14 cellular contexts compared by ENCODE assay signal in the genomic region with DNA sequence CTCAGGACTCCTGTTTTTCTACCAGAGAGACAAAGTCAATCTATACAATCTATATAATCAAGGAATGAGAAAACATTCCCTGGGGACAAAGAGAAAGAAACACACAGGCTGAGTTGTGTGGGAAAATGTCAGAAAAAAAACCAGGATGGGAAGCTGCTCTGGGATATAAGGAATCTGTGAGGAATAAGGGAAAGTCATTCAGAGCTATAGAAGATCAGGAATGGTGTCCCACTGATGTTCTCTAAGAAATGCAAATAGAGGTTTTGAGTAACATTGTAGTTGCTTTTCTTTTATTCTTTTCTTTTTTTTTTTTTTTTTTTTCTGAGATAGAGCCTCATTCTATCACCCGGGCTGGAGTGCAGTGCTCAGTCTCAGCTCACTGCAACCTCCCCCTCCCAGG.
A peak's percentile ranks its signal among the peaks of the same experiment; 100 is the strongest.
DNase-seq lines count a peak whose midpoint lies in the region; ATAC-seq, FAIRE-seq and TF ChIP-seq lines count a peak whose summit lies in the region.
"Had no signal": no experiment of that assay in that cellular context is flagged by ENCODE, and none has a peak within 500 bp of the region (broad histone marks: within the 10 kb centered on the region; RNA-seq: fewer than 3 reads in every experiment).

No MANE protein-coding gene starts in this region.

- intact Hi-C loops in HCT116 (cut with micrococcal nuclease) (loop anchor here (10.0 kb wide), 1 partner anchor 341 kb away; no protein-coding TSS in a partner anchor), PC-9 (cut with micrococcal nuclease; ENCODE audit: unreplicated experiment) (loop anchor here (2.0 to 10.0 kb wide), 2 partner anchors 39 to 469 kb away; no protein-coding TSS in a partner anchor), esophagus muscularis mucosa (cut with DNase I) (no loop called here), stomach (cut with DNase I; ENCODE audit: low total_unique reads) (no loop called here)

- CTCF ChIA-PET in A549 (lab: Yijun Ruan, JAX) (interaction anchor here (0.6 kb wide), 1 partner anchor 149 kb away, joined by 3 read pairs; no protein-coding TSS in a partner anchor), HCT116 (lab: Charles Lee) (no interaction called here), PC-9 (lab: Charles Lee) (no interaction called here)

- H3K36me3 ChIP-seq in HCT116 (ENCODE audit: control insufficient read depth in 1 of 2, insufficient read depth in 2 of 2, low read length in 2 of 2) (no peaks in the 10 kb centered on the region), PC-9 (ENCODE audit: low read depth) (no peaks in the 10 kb centered on the region), esophagus muscularis mucosa (no peaks in the 10 kb centered on the region), stomach (no peaks in the 10 kb centered on the region)
- H3K36me3 ChIP-seq: BLaER1 treated with 17β-estradiol and CSF1 and Interleukin-3, amounts not matched to agents 10 nM and 100 nM had no signal

- H4K20me1 ChIP-seq in HCT116 (ENCODE audit: insufficient read depth) (no peaks in the 10 kb centered on the region), PC-9 (ENCODE audit: insufficient read depth) (no peaks in the 10 kb centered on the region)
- H4K20me1 ChIP-seq: BLaER1 treated with 17β-estradiol and CSF1 and Interleukin-3, amounts not matched to agents 10 nM and 100 nM had no signal

- H3K27me3 ChIP-seq in HCT116 (ENCODE audit: insufficient read depth, low read length) (no peaks in the 10 kb centered on the region), PC-9 (ENCODE audit: insufficient read depth, low read depth) (no peaks in the 10 kb centered on the region), esophagus muscularis mucosa (no peaks in the 10 kb centered on the region), stomach (no peaks in the 10 kb centered on the region)
- H3K27me3 ChIP-seq: BLaER1 treated with 17β-estradiol and CSF1 and Interleukin-3, amounts not matched to agents 10 nM and 100 nM had no signal

- no peak for TF ChIP-seq RAD21 in A549 (conservative IDR thresholded peaks at IDR 0.05 in 1 of 2, IDR thresholded peaks at IDR 0.05 in 1 of 2)
- no peak for TF ChIP-seq RAD21 in HCT116 (IDR thresholded peaks at IDR 0.05; ENCODE audit: low read depth)

- POLR2A ChIA-PET in A549 (lab: Yijun Ruan, JAX) (no interaction called here), HCT116 (lab: Charles Lee) (no interaction called here), PC-9 (lab: Charles Lee; ENCODE audit: unreplicated experiment) (no interaction called here)

- no peaks in the 10 kb centered on the region for H3K9me2 ChIP-seq in HCT116 (ENCODE audit: insufficient read depth)
- no peaks in the 10 kb centered on the region for H3K9me2 ChIP-seq in PC-9 (ENCODE audit: insufficient read depth)

- H2AFZ ChIP-seq in HCT116 (ENCODE audit: low read depth, low read length, poor library complexity, severe bottlenecking) (peak overlapping the region; percentile 8), PC-9 (no peak overlapping the region)

- peaks cover 31% of the 10 kb centered on the region for H3K4me1 ChIP-seq in A549
- peaks cover 23 to 48% of the 10 kb centered on the region in 2 experiments for H3K4me1 ChIP-seq in HCT116 (ENCODE audit: control insufficient read depth in 1 of 2, insufficient read depth in 2 of 2, low read length in 2 of 2)
- H3K4me1 ChIP-seq in PC-9 (replicated peaks; ENCODE audit: insufficient read depth), result peaks cover 44% of the 10 kb centered on the region
- H3K4me1 ChIP-seq in esophagus muscularis mucosa, result no peaks in the 10 kb centered on the region
- no peaks in the 10 kb centered on the region for H3K4me1 ChIP-seq in stomach
- H3K4me1 ChIP-seq: BLaER1 treated with 17β-estradiol and CSF1 and Interleukin-3, amounts not matched to agents 10 nM and 100 nM had no signal

- ATAC-seq in A549 (no peak), HCT116 (no peak), GM19023 (IDR thresholded peaks at IDR 0.05; ENCODE audit: unreplicated experiment) (no peak)

- H3F3A ChIP-seq in PC-9 (ENCODE audit: insufficient read depth, low read depth), result peaks cover 29% of the 10 kb centered on the region

- H3K79me2 ChIP-seq in HCT116 (ENCODE audit: insufficient read depth, low read length), result no peaks in the 10 kb centered on the region
- no peaks in the 10 kb centered on the region for H3K79me2 ChIP-seq in PC-9 (ENCODE audit: low read depth)

- TF ChIP-seq CTCF in A549 (IDR thresholded peaks at IDR 0.05) (no peak), HCT116 (IDR thresholded peaks at IDR 0.05 in 2 of 3, conservative IDR thresholded peaks at IDR 0.05 in 1 of 3; ENCODE audit: borderline replicate concordance in 1 of 3, insufficient read depth in 1 of 3, low read depth in 2 of 3, low read length in 2 of 3) (no peak), PC-9 (conservative IDR thresholded peaks at IDR 0.05) (no peak), esophagus muscularis mucosa (IDR thresholded peaks at IDR 0.05) (no peak), stomach (IDR thresholded peaks at IDR 0.05) (no peak)

- H3K9me3 ChIP-seq in A549 (peaks cover 7% of the 10 kb centered on the region; the same call in 2 of the 3 replicates), HCT116 (ENCODE audit: control insufficient read depth in 1 of 2, insufficient read depth in 1 of 2, low read depth in 1 of 2, low read length in 2 of 2) (no peaks in the 10 kb centered on the region), PC-9 (ENCODE audit: insufficient read depth, low read depth) (peaks cover 7% of the 10 kb centered on the region), esophagus muscularis mucosa (peaks cover 0 to 9% (median 2%) of the 10 kb centered on the region in 4 donors), stomach (peaks cover 0 to 9% (median 3%) of the 10 kb centered on the region in 4 donors)

- TF ChIP-seq POLR2A in A549 (IDR thresholded peaks at IDR 0.05; ENCODE audit: low read length) (no peak), HCT116 (IDR thresholded peaks at IDR 0.05; ENCODE audit: borderline replicate concordance, extremely low read depth, insufficient read depth, insufficient read length) (no peak), esophagus muscularis mucosa (IDR thresholded peaks at IDR 0.05; ENCODE audit: low read depth) (no peak), stomach (IDR thresholded peaks at IDR 0.05) (no peak)

- RAD21 ChIA-PET in HCT116 (lab: Charles Lee; ENCODE audit: low non-redundant PET in 1 of 2, low total read pairs in 2 of 2, uncharacterized antibody in 2 of 2, unreplicated experiment in 2 of 2), result no interaction called here

- H3K4me2 ChIP-seq in A549 (peak overlapping the region; percentile 56), HCT116 (ENCODE audit: low read length) (peak overlapping the region; percentile 73), PC-9 (no peak overlapping the region)
- H3K4me2 ChIP-seq: BLaER1 treated with 17β-estradiol and CSF1 and Interleukin-3, amounts not matched to agents 10 nM and 100 nM had no signal

- H3K9ac ChIP-seq in HCT116 (ENCODE audit: low read length), result no peak overlapping the region
- H3K9ac ChIP-seq: BLaER1 treated with 17β-estradiol and CSF1 and Interleukin-3, amounts not matched to agents 10 nM and 100 nM had no signal

- no TSS peak for BruUV-seq in HCT116 (replicated peaks; lab: Mats Ljungman, UMichigan)
- BruUV-seq in PC-9 (replicated peaks; lab: Mats Ljungman, UMichigan), result no TSS peak

- 100% methylated on average over 1 of the region's 1 CpG for WGBS in A549 (ENCODE audit: missing lambda C conversion rate)
- WGBS in esophagus muscularis mucosa, result 100% methylated on average over 1 of the region's 1 CpG
- WGBS in stomach, 5 donors, result 90 to 100% (median 95%) methylated on average over 1 of the region's 1 CpG

- H3K27ac ChIP-seq in A549, result peak overlapping the region; percentile 76 to 84
- H3K27ac ChIP-seq in HCT116 (ENCODE audit: low read depth, low read length), result no peak overlapping the region
- peak overlapping the region; percentile 85 for H3K27ac ChIP-seq in PC-9
- no peak overlapping the region for H3K27ac ChIP-seq in esophagus muscularis mucosa (replicated peaks in 1 of 4)
- H3K27ac ChIP-seq in stomach, result peak overlapping the region in 1 of 5 donors; percentile 3
- H3K27ac ChIP-seq: BLaER1 treated with 17β-estradiol and CSF1 and Interleukin-3, amounts not matched to agents 10 nM and 100 nM had no signal

- TF ChIP-seq EP300 in A549 (IDR thresholded peaks at IDR 0.05) (no peak), esophagus muscularis mucosa (IDR thresholded peaks at IDR 0.05) (no peak), stomach (IDR thresholded peaks at IDR 0.05) (no peak)

- H3K4me3 ChIP-seq in A549 (no peak overlapping the region), HCT116 (replicated peaks in 1 of 2; ENCODE audit: low read depth in 1 of 2, low read length in 2 of 2) (no peak overlapping the region), PC-9 (no peak overlapping the region), esophagus muscularis mucosa (no peak overlapping the region), stomach (no peak overlapping the region)
- H3K4me3 ChIP-seq: BLaER1 treated with 17β-estradiol and CSF1 and Interleukin-3, amounts not matched to agents 10 nM and 100 nM had no signal

- no peak for DNase-seq in A549 (ENCODE audit: low read depth in 1 of 2, low spot score in 1 of 2)
- DNase-seq in HCT116 (ENCODE audit: low read depth, low spot score), result no peak
- DNase-seq in PC-9, result no peak
- DNase-seq in esophagus muscularis mucosa (ENCODE audit: extremely low spot score), result peak; percentile 14
- DNase-seq in stomach, result no peak
- no peak for DNase-seq in activated CD4-positive, alpha-beta T cell treated with anti-CD3 and anti-CD28 coated beads, Interleukin-2, amount 50 U/mL, for 4 hours
- no peak for DNase-seq in hippocampal formation (lab: John Stamatoyannopoulos, UW)
- DNase-seq: 8988T; ACHN; CD4-positive, CD25-positive, alpha-beta regulatory T cell; DMS 273 treated with DMSO at 0.1 percent for 48 hours; GOT3 had no signal

- FAIRE-seq in A549 (lab: Jason Lieb, UNC), result no peak

TF ChIP-seq in A549, 52 proteins besides CTCF, POLR2A, EP300 and RAD21 (continues in another document):
- no peak for TF ChIP-seq HEYL (CRISPR knock-in tag; IDR thresholded peaks at IDR 0.05)

TF ChIP-seq in HCT116, 20 proteins besides CTCF, POLR2A, EP300 and RAD21:
- no peak for TF ChIP-seq ELF1 (IDR thresholded peaks at IDR 0.05; ENCODE audit: borderline replicate concordance, low read depth)
- TF ChIP-seq, protein P1, sequence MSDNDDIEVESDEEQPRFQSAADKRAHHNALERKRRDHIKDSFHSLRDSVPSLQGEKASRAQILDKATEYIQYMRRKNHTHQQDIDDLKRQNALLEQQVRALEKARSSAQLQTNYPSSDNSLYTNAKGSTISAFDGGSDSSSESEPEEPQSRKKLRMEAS (IDR thresholded peaks at IDR 0.05), result no peak
TF ChIP-seq in HCT116: peak in this region for 0.

Comparison
In these comparisons a context has a peak if more than half of its experiments do, and no peak if none do; other contexts are left out.
1. H3K27ac ChIP-seq: peak in A549 (2 of 2) and PC-9 (single experiment); none in HCT116 (single experiment) and esophagus muscularis mucosa (0 of 4).
2. intact Hi-C loops: an anchor here in HCT116 (10.0 kb wide) and PC-9 (2.0 to 10.0 kb wide); none called in esophagus muscularis mucosa and stomach.